ENCODE assay signal across 8 cellular contexts in the genomic region with DNA sequence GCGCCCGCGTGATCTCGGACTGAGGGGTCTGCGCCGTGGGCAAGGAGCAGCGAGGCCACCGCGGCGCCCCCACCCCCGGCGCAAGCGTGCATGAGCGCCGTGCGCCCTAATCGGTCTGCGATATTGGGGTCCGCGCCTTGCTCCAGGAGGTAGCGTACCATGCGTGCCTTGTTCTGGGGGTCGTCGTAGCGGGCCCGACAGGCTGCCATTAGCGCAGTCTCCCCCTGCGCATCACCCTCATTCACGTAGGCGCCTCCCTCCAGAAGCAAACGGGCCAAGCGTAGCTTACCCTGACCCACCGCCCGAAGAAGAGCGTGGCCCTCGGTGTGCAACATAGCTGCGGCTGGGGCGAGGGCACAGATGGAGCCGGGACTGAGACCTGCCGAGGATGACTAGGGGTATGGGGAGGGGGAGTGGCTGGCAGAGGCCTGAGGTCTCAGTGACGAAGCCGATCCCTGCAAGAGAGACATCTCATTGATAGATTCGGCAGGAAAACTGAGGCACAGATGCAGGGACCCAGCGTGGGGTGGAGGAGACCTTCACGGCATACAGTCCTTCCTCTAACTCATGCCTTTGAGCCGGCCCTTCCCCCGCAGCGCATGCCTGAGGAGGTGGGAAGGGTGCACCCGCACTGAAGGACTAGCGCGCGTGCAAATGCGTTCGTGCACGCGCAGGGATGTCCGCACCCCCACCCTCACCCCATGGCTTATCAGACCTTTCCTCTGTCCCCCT. TPM values are rescaled to one million over a fixed set of nuclear protein-coding genes. Genes with fewer than 3 reads are reported as not detected.
DNase-seq lines count a peak whose midpoint lies in the region; ATAC-seq and TF ChIP-seq lines count a peak whose summit lies in the region.

No MANE protein-coding gene starts in this region.

- H3K4me1 ChIP-seq in duodenal mucosa (ENCODE audit: control insufficient read depth in 1 of 2, insufficient read depth in 2 of 2, low read length in 2 of 2) (peaks cover 43 to 61% of the 10 kb centered on the region in 2 donors), mononuclear cell (ENCODE audit: insufficient read depth, low read length) (peaks cover 82% of the 10 kb centered on the region)

- H3K27me3 ChIP-seq in duodenal mucosa (ENCODE audit: control insufficient read depth in 1 of 2, insufficient read depth in 2 of 2, low read length in 2 of 2) (peaks cover 20 to 31% of the 10 kb centered on the region in 2 donors), mononuclear cell (ENCODE audit: insufficient read depth, low read length) (no peaks in the 10 kb centered on the region)

- H3K9ac ChIP-seq in duodenal mucosa (ENCODE audit: low read depth in 1 of 2, low read length in 2 of 2): peak overlapping the region; percentile 57 to 84

- CTCF ChIA-PET in AG04449 (lab: Yijun Ruan, JAX): no interaction called here

- H3K4me3 ChIP-seq in AG04449 (ENCODE audit: low read depth, low read length): peak overlapping the region; percentile 66
- H3K4me3 ChIP-seq in duodenal mucosa (ENCODE audit: low read depth in 1 of 2, low read length in 2 of 2): peak overlapping the region; percentile 77 to 79
- peak overlapping the region; percentile 53 for H3K4me3 ChIP-seq in mononuclear cell (ENCODE audit: low read length)

- no peaks in the 10 kb centered on the region for H3K9me3 ChIP-seq in duodenal mucosa (ENCODE audit: control insufficient read depth in 1 of 2, low read length in 2 of 2)
- H3K9me3 ChIP-seq in mononuclear cell (ENCODE audit: low read depth, low read length): no peaks in the 10 kb centered on the region

- DNase-seq in AG04449 (ENCODE audit: low read depth, low spot score) (no peak), HCEC 1CT (peak; percentile 55), substantia nigra (lab: John Stamatoyannopoulos, UW) (peak in 36 of 49 donors; percentile 8 to 77 (median 32)), activated gamma-delta T cell treated with Interleukin-2 at 50 U/mL for 16 hours (no peak)
- DNase-seq in activated CD4-positive, alpha-beta T cell treated with anti-CD3 and anti-CD28 coated beads for 48 hours: peak; percentile 80

- no peaks in the 10 kb centered on the region for H3K36me3 ChIP-seq in duodenal mucosa (ENCODE audit: control insufficient read depth in 1 of 2, insufficient read depth in 2 of 2, low read length in 2 of 2)

- TF ChIP-seq CTCF in AG04449 (IDR thresholded peaks at IDR 0.05; ENCODE audit: insufficient read depth, low read length, missing control alignments): no peak

- no peak for ATAC-seq in HG02610 (IDR thresholded peaks at IDR 0.05; ENCODE audit: unreplicated experiment)

- H3K27ac ChIP-seq in duodenal mucosa (ENCODE audit: low read depth, low read length): no peak overlapping the region
- peak overlapping the region; percentile 81 for H3K27ac ChIP-seq in substantia nigra (ENCODE audit: low read depth, low read length, poor library complexity, severe bottlenecking)

- POLR2A ChIA-PET in AG04449 (lab: Yijun Ruan, JAX): no interaction called here

RNA-seq across cellular contexts. Expression of a gene that starts 2.8 kb away (rescaled TPM):
- total RNA-seq in mononuclear cell: 0.42 TPM

RNA-seq across cellular contexts. Expression of a gene that starts 2.9 kb away (rescaled TPM):
- total RNA-seq in mononuclear cell: 12.7 TPM

RNA-seq across cellular contexts. Expression of a gene that starts 3.8 kb away (rescaled TPM):
- total RNA-seq in mononuclear cell: 15.1 TPM

RNA-seq across cellular contexts. Expression of a gene that starts 34.3 kb away (rescaled TPM):
- total RNA-seq in mononuclear cell: 98.2 TPM

RNA-seq across cellular contexts. Expression of a gene that starts 34.8 kb away (rescaled TPM):
- 2,317 TPM for total RNA-seq in mononuclear cell

Comparison
In these comparisons a context has a peak if more than half of its experiments do, and no peak if none do; other contexts are left out.
1. DNase-seq: peak in HCEC 1CT (single experiment), activated CD4-positive, alpha-beta T cell treated with anti-CD3 and anti-CD28 coated beads for 48 hours (single experiment) and substantia nigra (36 of 49); none in AG04449 (single experiment) and activated gamma-delta T cell treated with Interleukin-2 at 50 U/mL for 16 hours (single experiment).
2. Peak in every context shown above with its lines, with median percentiles within 50 percentile points of each other: H3K4me3 ChIP-seq.